In the genomic region with DNA sequence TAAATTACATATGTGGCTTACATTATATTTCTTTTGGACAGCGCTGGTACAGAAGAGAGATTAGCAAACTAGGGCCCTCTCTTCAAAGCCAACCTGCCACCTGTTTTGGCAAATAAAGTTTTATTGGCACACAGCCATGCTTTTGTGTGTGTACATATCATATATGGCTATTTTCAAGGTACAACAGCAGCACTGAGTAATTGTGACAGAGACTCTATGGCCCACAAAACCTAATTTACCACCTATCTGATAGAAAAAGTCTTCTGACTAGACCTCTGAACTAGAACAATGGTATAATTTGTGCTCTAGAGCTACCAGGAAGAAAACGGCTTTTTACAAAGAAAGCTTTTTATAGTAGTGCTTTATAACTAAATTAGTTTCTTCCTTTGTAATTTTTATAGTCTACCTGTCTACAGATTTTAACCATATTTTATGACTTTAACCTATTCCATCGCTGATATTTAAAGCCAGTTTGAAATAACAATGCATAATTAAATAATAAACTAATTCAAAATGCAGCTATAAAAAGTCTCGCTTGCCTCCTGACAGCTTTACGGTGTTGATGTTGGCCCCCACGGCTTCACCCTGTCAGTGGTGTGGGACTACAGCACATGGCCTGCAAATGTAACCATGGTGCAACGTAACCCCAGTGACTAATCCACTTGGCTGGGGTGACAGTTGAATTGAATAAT, we compare ENCODE assay signal across 1 cellular context.
TF ChIP-seq lines count a peak whose summit lies in the region.

No MANE protein-coding gene starts in this region.

TF ChIP-seq in SK-N-SH treated with all-trans-retinoic acid at 6 μM for 48 hours, 23 proteins besides CTCF, POLR2A, EP300 and RAD21 (continued from another document):
- TF ChIP-seq, protein P1, sequence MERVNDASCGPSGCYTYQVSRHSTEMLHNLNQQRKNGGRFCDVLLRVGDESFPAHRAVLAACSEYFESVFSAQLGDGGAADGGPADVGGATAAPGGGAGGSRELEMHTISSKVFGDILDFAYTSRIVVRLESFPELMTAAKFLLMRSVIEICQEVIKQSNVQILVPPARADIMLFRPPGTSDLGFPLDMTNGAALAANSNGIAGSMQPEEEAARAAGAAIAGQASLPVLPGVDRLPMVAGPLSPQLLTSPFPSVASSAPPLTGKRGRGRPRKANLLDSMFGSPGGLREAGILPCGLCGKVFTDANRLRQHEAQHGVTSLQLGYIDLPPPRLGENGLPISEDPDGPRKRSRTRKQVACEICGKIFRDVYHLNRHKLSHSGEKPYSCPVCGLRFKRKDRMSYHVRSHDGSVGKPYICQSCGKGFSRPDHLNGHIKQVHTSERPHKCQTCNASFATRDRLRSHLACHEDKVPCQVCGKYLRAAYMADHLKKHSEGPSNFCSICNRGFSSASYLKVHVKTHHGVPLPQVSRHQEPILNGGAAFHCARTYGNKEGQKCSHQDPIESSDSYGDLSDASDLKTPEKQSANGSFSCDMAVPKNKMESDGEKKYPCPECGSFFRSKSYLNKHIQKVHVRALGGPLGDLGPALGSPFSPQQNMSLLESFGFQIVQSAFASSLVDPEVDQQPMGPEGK (CRISPR knock-in tag; IDR thresholded peaks at IDR 0.05; ENCODE audit: borderline replicate concordance), result no peak
- TF ChIP-seq ZNF8 (CRISPR knock-in tag; IDR thresholded peaks at IDR 0.05) (no peak), ZC3H10 (CRISPR knock-in tag; IDR thresholded peaks at IDR 0.05) (no peak), ARNTL (CRISPR knock-in tag; IDR thresholded peaks at IDR 0.05; ENCODE audit: borderline replicate concordance, low read depth) (no peak), ZNF70 (CRISPR knock-in tag; IDR thresholded peaks at IDR 0.05) (no peak), ZNF565 (CRISPR knock-in tag; conservative IDR thresholded peaks at IDR 0.05; ENCODE audit: low read depth) (no peak), RARB (CRISPR knock-in tag; IDR thresholded peaks at IDR 0.05) (no peak), SNAI2 (CRISPR knock-in tag; IDR thresholded peaks at IDR 0.05) (no peak), OSR1 (CRISPR knock-in tag; IDR thresholded peaks at IDR 0.05) (no peak), BACH2 (CRISPR knock-in tag; IDR thresholded peaks at IDR 0.05; ENCODE audit: borderline replicate concordance) (no peak)
